ENCODE assay signal across 1 cellular context in the genomic region with DNA sequence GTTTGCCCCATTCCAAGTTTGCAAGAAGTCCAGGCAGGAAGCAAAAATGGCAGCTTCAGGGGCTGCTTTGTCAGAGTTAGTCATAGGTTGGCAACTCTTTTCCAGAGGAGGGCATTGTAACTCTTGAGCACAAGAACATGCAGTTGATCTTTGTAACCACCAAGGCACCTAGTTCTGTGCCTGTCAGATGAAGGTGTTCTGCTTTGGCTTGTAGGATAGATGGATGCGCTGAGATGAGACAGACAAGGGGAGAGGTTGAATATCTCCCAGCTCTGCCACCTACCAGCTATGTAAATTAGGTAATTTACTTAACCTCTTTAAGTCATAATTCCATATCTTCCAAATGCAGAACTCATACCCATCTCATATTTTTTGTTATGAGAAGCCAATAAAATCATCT.
TF ChIP-seq lines count a peak whose summit lies in the region.

No MANE protein-coding gene starts in this region.

TF ChIP-seq in H1, 55 proteins besides CTCF, POLR2A, EP300 and RAD21:
- TF ChIP-seq, protein P1, sequence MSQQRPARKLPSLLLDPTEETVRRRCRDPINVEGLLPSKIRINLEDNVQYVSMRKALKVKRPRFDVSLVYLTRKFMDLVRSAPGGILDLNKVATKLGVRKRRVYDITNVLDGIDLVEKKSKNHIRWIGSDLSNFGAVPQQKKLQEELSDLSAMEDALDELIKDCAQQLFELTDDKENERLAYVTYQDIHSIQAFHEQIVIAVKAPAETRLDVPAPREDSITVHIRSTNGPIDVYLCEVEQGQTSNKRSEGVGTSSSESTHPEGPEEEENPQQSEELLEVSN (IDR thresholded peaks at IDR 0.05), result no peak
- TF ChIP-seq PHF8 (conservative IDR thresholded peaks at IDR 0.05; ENCODE audit: low read depth, low read length) (no peak), GTF2F1 (IDR thresholded peaks at IDR 0.05; ENCODE audit: borderline replicate concordance, low read depth, low read length) (no peak)
